In the genomic region with DNA sequence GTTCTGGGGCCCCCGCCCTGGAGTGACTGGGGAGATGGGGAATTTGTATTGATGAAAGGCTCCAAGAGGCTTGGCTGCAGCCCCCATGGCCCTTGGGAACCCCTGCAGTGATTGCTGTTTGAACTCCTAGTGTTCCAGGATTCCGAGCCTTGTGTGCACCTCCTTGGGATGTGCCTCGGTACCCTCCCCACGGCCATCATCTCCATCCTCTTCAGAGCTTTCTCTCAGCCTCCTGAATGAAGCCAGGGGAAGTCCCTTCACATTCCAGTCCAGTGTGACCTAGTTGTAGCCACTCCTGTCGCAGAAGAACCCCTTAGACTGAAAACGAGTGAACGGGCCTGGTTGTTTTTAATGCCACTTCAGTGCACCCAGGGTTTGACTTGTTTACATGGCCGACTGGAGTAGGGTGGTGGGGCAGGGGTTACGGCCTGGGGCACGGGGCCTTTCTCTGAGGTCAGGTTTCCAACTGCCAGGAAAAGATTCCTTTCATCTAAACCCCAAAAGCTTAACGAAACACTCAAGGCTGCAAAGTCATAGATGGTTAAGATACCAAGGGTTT, we compare ENCODE assay signal across 8 cellular contexts. TPM values are rescaled to one million over a fixed set of nuclear protein-coding genes. Genes with fewer than 3 reads are reported as not detected.
DNase-seq lines count a peak whose midpoint lies in the region; ATAC-seq and TF ChIP-seq lines count a peak whose summit lies in the region.

No MANE protein-coding gene starts in this region.

- no peak for TF ChIP-seq CTCF in LNCaP clone FGC (IDR thresholded peaks at IDR 0.05; ENCODE audit: control insufficient read depth, extremely low read depth, insufficient read depth)
- TF ChIP-seq CTCF in mucosa of descending colon (IDR thresholded peaks at IDR 0.05), result no peak

- ATAC-seq in mucosa of descending colon, result no peak
- no peak for ATAC-seq in HG03039 (IDR thresholded peaks at IDR 0.05; ENCODE audit: unreplicated experiment)

- H3K4me3 ChIP-seq in LNCaP clone FGC (ENCODE audit: low read depth, low read length), result peak overlapping the region; percentile 97
- H3K4me3 ChIP-seq in mucosa of descending colon, result peak overlapping the region; percentile 48

- H3K27ac ChIP-seq in cingulate gyrus (ENCODE audit: low read depth, low read length), result peak overlapping the region; percentile 54

- peaks cover 29% of the 10 kb centered on the region for H3K4me1 ChIP-seq in mucosa of descending colon (ENCODE audit: low read depth)

- H3K9me3 ChIP-seq in mucosa of descending colon, result no peaks in the 10 kb centered on the region

- no peaks in the 10 kb centered on the region for H3K36me3 ChIP-seq in mucosa of descending colon (ENCODE audit: low read depth)

- intact Hi-C loops in mucosa of descending colon (cut with DNase I, micrococcal nuclease), result no loop called here

- DNase-seq in COLO668 (lab: John Stamatoyannopoulos, UW; ENCODE audit: unreplicated experiment), result peak; percentile 6
- DNase-seq in LNCaP clone FGC (ENCODE audit: low read depth), result no peak
- DNase-seq in mucosa of descending colon, result no peak
- no peak for DNase-seq in NCI-H226
- DNase-seq in iPS-NIHi11 (ENCODE audit: low spot score), result no peak
- no peak for DNase-seq in stimulated activated CD4-positive, alpha-beta T cell treated with anti-CD3 and anti-CD28 coated beads, Interleukin-4, amount 100 ng/mL, for 4 hours

RNA-seq across cellular contexts. Expression of a gene that starts 1.5 kb away (rescaled TPM):
- total RNA-seq in mucosa of descending colon, result 100 to 1,000 TPM; 150 to 249 (median 231) TPM
